In genomic region chr5:106680330-106680729, GRCh38 we compare ENCODE assay signal across 12 cellular contexts.
DNase-seq lines count a peak whose midpoint lies in the region; ATAC-seq and TF ChIP-seq lines count a peak whose summit lies in the region.
"Had no signal": no experiment of that assay in that cellular context is flagged by ENCODE, and none has a peak within 500 bp of the region (broad histone marks: within the 10 kb centered on the region; RNA-seq: fewer than 3 reads in every experiment).

No MANE protein-coding gene starts in this region.

- no peaks in the 10 kb centered on the region for H3K4me1 ChIP-seq in osteoblast (ENCODE audit: insufficient read depth, low read length)
- H3K4me1 ChIP-seq: transverse colon had no signal

- no peaks in the 10 kb centered on the region for H3K79me2 ChIP-seq in osteoblast (ENCODE audit: insufficient read depth, low read length)

- POLR2A ChIA-PET in HEK293T (lab: Yijun Ruan, JAX) = no interaction called here

- peak overlapping the region; percentile 64 for H2AFZ ChIP-seq in osteoblast (ENCODE audit: low read length)

- TF ChIP-seq CTCF in osteoblast (IDR thresholded peaks at IDR 0.05; ENCODE audit: extremely low read depth, low read depth, low read length) = no peak

- ATAC-seq in GM18873 (IDR thresholded peaks at IDR 0.05; ENCODE audit: low FRiP score, unreplicated experiment) (peak; percentile 67), HG02943 (IDR thresholded peaks at IDR 0.05; ENCODE audit: low read depth, unreplicated experiment) (peak; percentile 87), GM21515 (IDR thresholded peaks at IDR 0.05; ENCODE audit: unreplicated experiment) (no peak)
- ATAC-seq: activated naive CD8-positive, alpha-beta T cell treated with anti-CD3 and anti-CD28 coated beads, Interleukin-2, amount 50 U/mL, for 24 hours had no signal

- CTCF ChIA-PET in HEK293T (lab: Yijun Ruan, JAX) = no interaction called here

- H3K27me3 ChIP-seq in osteoblast (ENCODE audit: insufficient read depth, low read length) = no peaks in the 10 kb centered on the region
- H3K27me3 ChIP-seq: ovary, transverse colon had no signal

- peak overlapping the region; percentile 43 for H3K4me3 ChIP-seq in osteoblast (ENCODE audit: insufficient read depth, low read length)
- H3K4me3 ChIP-seq: ovary, transverse colon had no signal

- peak overlapping the region; percentile 24 for H3K4me2 ChIP-seq in osteoblast (ENCODE audit: insufficient read depth, low read length)

- no peaks in the 10 kb centered on the region for H3K9me3 ChIP-seq in osteoblast (ENCODE audit: low read depth, low read length)
- H3K9me3 ChIP-seq: ovary, transverse colon had no signal

- DNase-seq in RPMI8226 = peak; percentile 40
- DNase-seq in osteoblast (ENCODE audit: insufficient read length, low spot score, missing footprints) = no peak
- no peak for DNase-seq in HEK293T (ENCODE audit: extremely low spot score)
- DNase-seq in SKM-1 treated with dmso at 0.1 percent for 144 hours (lab: John Stamatoyannopoulos, UW; ENCODE audit: unreplicated experiment) = no peak
- DNase-seq in NOMO-1 (lab: John Stamatoyannopoulos, UW; ENCODE audit: unreplicated experiment in 2 of 2) = no peak
- DNase-seq: activated naive CD8-positive, alpha-beta T cell treated with anti-CD3 and anti-CD28 coated beads, Interleukin-2, amount 50 U/mL, for 24 hours; NCI-H1105; ovary; transverse colon had no signal

- H3K36me3 ChIP-seq in osteoblast (ENCODE audit: insufficient read depth, low read length) = no peaks in the 10 kb centered on the region
- H3K36me3 ChIP-seq: ovary, transverse colon had no signal

- no peak overlapping the region for H3K27ac ChIP-seq in osteoblast (ENCODE audit: low read depth, low read length)
- H3K27ac ChIP-seq: ovary, transverse colon had no signal

- no peaks in the 10 kb centered on the region for H4K20me1 ChIP-seq in osteoblast (ENCODE audit: insufficient read depth, low read length)

TF ChIP-seq in HEK293T, 16 proteins besides CTCF, POLR2A, EP300 and RAD21:
- TF ChIP-seq PKNOX1 (IDR thresholded peaks at IDR 0.05) (no peak), ELF4 (IDR thresholded peaks at IDR 0.05) (no peak), CTBP1 (IDR thresholded peaks at IDR 0.05; ENCODE audit: borderline replicate concordance) (no peak), TARDBP (IDR thresholded peaks at IDR 0.05) (no peak), SP1 (IDR thresholded peaks at IDR 0.05) (no peak), BHLHE40 (IDR thresholded peaks at IDR 0.05; ENCODE audit: borderline replicate concordance) (no peak), NFRKB (IDR thresholded peaks at IDR 0.05) (no peak), HDGF (IDR thresholded peaks at IDR 0.05; ENCODE audit: borderline replicate concordance) (no peak), LEF1 (IDR thresholded peaks at IDR 0.05; ENCODE audit: borderline replicate concordance) (no peak), ZNF384 (IDR thresholded peaks at IDR 0.05) (no peak), FOXA1 (IDR thresholded peaks at IDR 0.05) (no peak), L3MBTL2 (conservative IDR thresholded peaks at IDR 0.05) (no peak), ARNT (IDR thresholded peaks at IDR 0.05) (no peak), SUZ12 (IDR thresholded peaks at IDR 0.05) (no peak)
